ENCODE assay signal across 8 cellular contexts in genomic region chr2:205714058-205714776, GRCh38. TPM values are rescaled to one million over a fixed set of nuclear protein-coding genes. Genes with fewer than 3 reads are reported as not detected.
A peak's percentile ranks its signal among the peaks of the same experiment; 100 is the strongest.
DNase-seq lines count a peak whose midpoint lies in the region; ATAC-seq and TF ChIP-seq lines count a peak whose summit lies in the region.

No MANE protein-coding gene starts in this region.

- peaks cover 10% of the 10 kb centered on the region for H3K4me1 ChIP-seq in MM.1S (ENCODE audit: low read length)
- H3K4me1 ChIP-seq in stomach: peaks cover 0 to 82% (median 43%) of the 10 kb centered on the region in 4 donors

- H3K4me3 ChIP-seq in MM.1S (ENCODE audit: low read length) (no peak overlapping the region), fibroblast of mammary gland (ENCODE audit: control insufficient read depth, low read depth, low read length) (no peak overlapping the region), stomach (no peak overlapping the region)

- no peak for TF ChIP-seq CTCF in GM10248 (IDR thresholded peaks at IDR 0.05; ENCODE audit: control extremely low read depth, extremely low read depth, low read depth, missing control alignments)
- no peak for TF ChIP-seq CTCF in MM.1S (IDR thresholded peaks at IDR 0.05; ENCODE audit: low read length)
- TF ChIP-seq CTCF in fibroblast of mammary gland (conservative IDR thresholded peaks at IDR 0.05; ENCODE audit: control insufficient read depth, insufficient read depth, low read depth, low read length): no peak
- TF ChIP-seq CTCF in stomach (IDR thresholded peaks at IDR 0.05): no peak

- TF ChIP-seq EP300 in stomach (IDR thresholded peaks at IDR 0.05): no peak

- H3K4me3 Mint-ChIP-seq in T-cell: no peak overlapping the region

- 39 to 67% (median 61%) methylated on average over 5 of the region's 5 CpGs for WGBS in stomach, 5 donors

- H3K9me2 ChIP-seq in MM.1S (replicated peaks; ENCODE audit: insufficient read depth, low read length): no peaks in the 10 kb centered on the region

- H3K79me2 ChIP-seq in MM.1S (ENCODE audit: low read length): no peaks in the 10 kb centered on the region

- H3K9me3 ChIP-seq in MM.1S (replicated peaks; ENCODE audit: insufficient read depth, low read length) (no peaks in the 10 kb centered on the region), stomach (no peaks in the 10 kb centered on the region)

- no peak overlapping the region for H3K9ac ChIP-seq in MM.1S (ENCODE audit: low read length)

- H3K36me3 Mint-ChIP-seq in T-cell: no peaks in the 10 kb centered on the region

- peak overlapping the region; percentile 17; the same call in 1 of the 2 replicates for H3K4me2 ChIP-seq in MM.1S (ENCODE audit: low read depth, low read length)

- DNase-seq in GM10248 (ENCODE audit: extremely low spot score) (peak; percentile 57), MM.1S (peak; percentile 35), fibroblast of mammary gland (ENCODE audit: low read depth) (peak; percentile 57), stomach (no peak), T-cell (no peak), EL (no peak)

- no peaks in the 10 kb centered on the region for H3F3A ChIP-seq in MM.1S (ENCODE audit: insufficient read depth, low read length)

- intact Hi-C loops in stomach (cut with DNase I; ENCODE audit: low total_unique reads): no loop called here

- H3K4me1 Mint-ChIP-seq in T-cell: peaks cover 0 to 10% (median 6%) of the 10 kb centered on the region in 3 donors

- no peak overlapping the region for H3K27ac ChIP-seq in MM.1S (ENCODE audit: low read length)
- H3K27ac ChIP-seq in stomach: peak overlapping the region in 4 of 5 donors; percentile 12 to 87 (median 72)

- H3K27me3 Mint-ChIP-seq in T-cell: peaks cover 13 to 22% of the 10 kb centered on the region in 2 donors

- peak overlapping the region; percentile 40 for H2AFZ ChIP-seq in MM.1S (ENCODE audit: low read length)

- CTCF ChIA-PET in GM10248 (lab: Yijun Ruan, JAX) (interaction anchor here (0.7 kb wide), 1 partner anchor 35 kb away, joined by 3 read pairs; no protein-coding TSS in a partner anchor), T-cell (lab: Charles Lee) (no interaction called here)

- H3K36me3 ChIP-seq in MM.1S (replicated peaks; ENCODE audit: insufficient read depth, low read length) (no peaks in the 10 kb centered on the region), stomach (no peaks in the 10 kb centered on the region)

- H3K27me3 ChIP-seq in MM.1S (replicated peaks; ENCODE audit: insufficient read depth, low read length) (no peaks in the 10 kb centered on the region), stomach (no peaks in the 10 kb centered on the region)

- no peak for TF ChIP-seq POLR2A in stomach (IDR thresholded peaks at IDR 0.05)

- POLR2A ChIA-PET in GM10248 (lab: Yijun Ruan, JAX) (no interaction called here), T-cell (lab: Charles Lee) (no interaction called here)

- no peaks in the 10 kb centered on the region for H4K20me1 ChIP-seq in MM.1S (ENCODE audit: insufficient read depth, low read length)

- no peaks in the 10 kb centered on the region for H3K9me3 Mint-ChIP-seq in T-cell

- ATAC-seq in GM21528 (IDR thresholded peaks at IDR 0.05; ENCODE audit: low FRiP score, unreplicated experiment) (peak; percentile 69), GM21526 (IDR thresholded peaks at IDR 0.05; ENCODE audit: low FRiP score, unreplicated experiment) (no peak), T-cell (replicated peaks in 1 of 4) (no peak)

- no peak overlapping the region for H3K27ac Mint-ChIP-seq in T-cell

RNA-seq across cellular contexts. Expression of gene NRP2, which starts 31.9 kb away (rescaled TPM):
- total RNA-seq in stomach (100 to 1,000 TPM in 2 of 5 donors, 10 to 100 TPM in 3; 21.0 to 166 (median 56.9) TPM), T-cell (1 to 10 TPM in 1 of 5 donors, under 1 TPM in 2, not detected in 2; 0.85 to 1.1 (median 0.93) TPM)
- 10 to 100 TPM in 1 of 3 donors, 1 to 10 TPM in 1, under 1 TPM in 1; 0.92 to 13.2 (median 2.9) TPM for polyA plus RNA-seq in stomach

Comparison
In these comparisons a context has a peak if more than half of its experiments do, and no peak if none do; other contexts are left out.
1. DNase-seq: peak in GM10248 (single experiment), MM.1S (single experiment) and fibroblast of mammary gland (single experiment); none in stomach (single experiment), T-cell (0 of 34) and EL (single experiment).
2. RNA of gene NRP2, which starts 31.9 kb away (total RNA-seq): 21.0 to 166 TPM in stomach; 0.85 to 1.1 TPM in T-cell; every median in the first group is over 10 times any median in the second.